ENCODE assay signal across 19 cellular contexts in genomic region chr14:45118594-45118993, GRCh38. TPM values are rescaled to one million over a fixed set of nuclear protein-coding genes. Genes with fewer than 3 reads are reported as not detected.
DNase-seq lines count a peak whose midpoint lies in the region; ATAC-seq and TF ChIP-seq lines count a peak whose summit lies in the region.
"Had no signal": no experiment of that assay in that cellular context is flagged by ENCODE, and none has a peak within 500 bp of the region (broad histone marks: within the 10 kb centered on the region; RNA-seq: fewer than 3 reads in every experiment).

No MANE protein-coding gene starts in this region.

- CTCF ChIA-PET in activated naive CD4-positive, alpha-beta T cell treated with anti-CD3 and anti-CD28 coated beads for 36 hours (lab: Charles Lee), result interaction anchor here (1.9 kb wide), 1 partner anchor 12 kb away, joined by 6 read pairs; no protein-coding TSS in a partner anchor

- no peak overlapping the region for H3K4me3 Mint-ChIP-seq in activated naive CD4-positive, alpha-beta T cell treated with anti-CD3 and anti-CD28 coated beads, Interleukin-2, amount 50 U/mL, for 24 hours
- H3K4me3 Mint-ChIP-seq in activated naive CD4-positive, alpha-beta T cell treated with anti-CD3 and anti-CD28 coated beads for 36 hours, result no peak overlapping the region
- no peak overlapping the region for H3K4me3 Mint-ChIP-seq in neural progenitor cell
- H3K4me3 Mint-ChIP-seq: B cell; CD14-positive monocyte; CD4-positive, alpha-beta T cell; CD8-positive, alpha-beta memory T cell; GM23338; H9 had no signal

- H3K4me3 ChIP-seq in LNCaP clone FGC (ENCODE audit: low read depth, low read length), result no peak overlapping the region
- no peak overlapping the region for H3K4me3 ChIP-seq in neural progenitor cell
- H3K4me3 ChIP-seq: BLaER1, GM12878, GM23338 had no signal

- H3K36me3 ChIP-seq in neural progenitor cell, result peaks cover 67% of the 10 kb centered on the region

- no peak overlapping the region for H3K9ac ChIP-seq in neural progenitor cell
- H3K9ac ChIP-seq: BLaER1 had no signal

- peaks cover 36% of the 10 kb centered on the region for H3F3A ChIP-seq in neural progenitor cell (ENCODE audit: low read depth)

- H2AFZ ChIP-seq in neural progenitor cell (replicated peaks), result no peak overlapping the region
- H2AFZ ChIP-seq: GM23338 had no signal

- H3K79me2 ChIP-seq in neural progenitor cell (ENCODE audit: low read depth), result no peaks in the 10 kb centered on the region

- DNase-seq in activated naive CD4-positive, alpha-beta T cell treated with anti-CD3 and anti-CD28 coated beads for 36 hours, result no peak
- DNase-seq in LNCaP clone FGC (ENCODE audit: low read depth) (peak; percentile 88), neural progenitor cell (ENCODE audit: low spot score) (no peak), UCSD-AML1 (lab: John Stamatoyannopoulos, UW; ENCODE audit: unreplicated experiment) (no peak)
- DNase-seq: CD4-positive, alpha-beta T cell; CD8-positive, alpha-beta memory T cell; DMS 273 treated with DMSO at 0.1 percent for 48 hours; DMS79; EL; GDM1; H9 had no signal

- H3K4me1 ChIP-seq in neural progenitor cell, result no peaks in the 10 kb centered on the region
- H3K4me1 ChIP-seq: BLaER1 had no signal

- H3K4me2 ChIP-seq in neural progenitor cell, result no peak overlapping the region
- H3K4me2 ChIP-seq: BLaER1, GM23338 had no signal

- H3K27ac Mint-ChIP-seq in activated naive CD4-positive, alpha-beta T cell treated with anti-CD3 and anti-CD28 coated beads, Interleukin-2, amount 50 U/mL, for 24 hours, result peak overlapping the region; percentile 12
- H3K27ac Mint-ChIP-seq in activated naive CD4-positive, alpha-beta T cell treated with anti-CD3 and anti-CD28 coated beads for 36 hours, result no peak overlapping the region
- H3K27ac Mint-ChIP-seq in neural progenitor cell, result no peak overlapping the region
- H3K27ac Mint-ChIP-seq: B cell; CD4-positive, alpha-beta T cell; GM23338; H9 had no signal

- no peak for ATAC-seq in HG03159 (IDR thresholded peaks at IDR 0.05; ENCODE audit: unreplicated experiment)
- ATAC-seq: GM12878, GM23338, HCT116 had no signal

- peaks cover 16% of the 10 kb centered on the region for H3K4me1 Mint-ChIP-seq in activated naive CD4-positive, alpha-beta T cell treated with anti-CD3 and anti-CD28 coated beads, Interleukin-2, amount 50 U/mL, for 24 hours
- peaks cover 14% of the 10 kb centered on the region for H3K4me1 Mint-ChIP-seq in activated naive CD4-positive, alpha-beta T cell treated with anti-CD3 and anti-CD28 coated beads for 36 hours (ENCODE audit: low read depth)
- H3K4me1 Mint-ChIP-seq in neural progenitor cell, result no peaks in the 10 kb centered on the region
- H3K4me1 Mint-ChIP-seq: B cell, CD14-positive monocyte, GM23338, H9 had no signal

- H3K9me3 ChIP-seq in neural progenitor cell (ENCODE audit: low read depth), result no peaks in the 10 kb centered on the region
- H3K9me3 ChIP-seq: BLaER1 had no signal

- H3K36me3 Mint-ChIP-seq in activated naive CD4-positive, alpha-beta T cell treated with anti-CD3 and anti-CD28 coated beads, Interleukin-2, amount 50 U/mL, for 24 hours, result peaks cover 12% of the 10 kb centered on the region
- H3K36me3 Mint-ChIP-seq in activated naive CD4-positive, alpha-beta T cell treated with anti-CD3 and anti-CD28 coated beads for 36 hours (ENCODE audit: low read depth), result peaks cover 33% of the 10 kb centered on the region
- H3K36me3 Mint-ChIP-seq in neural progenitor cell, result peaks cover 31% of the 10 kb centered on the region

- H3K27ac ChIP-seq in neural progenitor cell, result peak overlapping the region; percentile 5
- H3K27ac ChIP-seq: BLaER1 had no signal

- no peak for TF ChIP-seq CTCF in LNCaP clone FGC (IDR thresholded peaks at IDR 0.05; ENCODE audit: control insufficient read depth, extremely low read depth, insufficient read depth)
- no peak for TF ChIP-seq CTCF in neural progenitor cell (IDR thresholded peaks at IDR 0.05)

- H3K27me3 ChIP-seq in neural progenitor cell, result no peaks in the 10 kb centered on the region
- H3K27me3 ChIP-seq: BLaER1 had no signal

- no peaks in the 10 kb centered on the region for H3K9me3 Mint-ChIP-seq in activated naive CD4-positive, alpha-beta T cell treated with anti-CD3 and anti-CD28 coated beads, Interleukin-2, amount 50 U/mL, for 24 hours
- H3K9me3 Mint-ChIP-seq in activated naive CD4-positive, alpha-beta T cell treated with anti-CD3 and anti-CD28 coated beads for 36 hours, result no peaks in the 10 kb centered on the region
- no peaks in the 10 kb centered on the region for H3K9me3 Mint-ChIP-seq in neural progenitor cell
- H3K9me3 Mint-ChIP-seq: CD14-positive monocyte; CD4-positive, alpha-beta T cell; CD8-positive, alpha-beta memory T cell; GM23338; H9 had no signal

- peaks cover 17% of the 10 kb centered on the region for H4K20me1 ChIP-seq in neural progenitor cell (ENCODE audit: low read depth)
- H4K20me1 ChIP-seq: BLaER1 had no signal

- intact Hi-C loops in activated naive CD4-positive, alpha-beta T cell treated with anti-CD3 and anti-CD28 coated beads for 36 hours (cut with micrococcal nuclease), result no loop called here

- no peaks in the 10 kb centered on the region for H3K27me3 Mint-ChIP-seq in activated naive CD4-positive, alpha-beta T cell treated with anti-CD3 and anti-CD28 coated beads, Interleukin-2, amount 50 U/mL, for 24 hours
- H3K27me3 Mint-ChIP-seq in activated naive CD4-positive, alpha-beta T cell treated with anti-CD3 and anti-CD28 coated beads for 36 hours (ENCODE audit: low read depth), result no peaks in the 10 kb centered on the region
- H3K27me3 Mint-ChIP-seq in neural progenitor cell (ENCODE audit: insufficient read depth, low read depth), result no peaks in the 10 kb centered on the region
- H3K27me3 Mint-ChIP-seq: B cell; CD4-positive, alpha-beta T cell; CD8-positive, alpha-beta memory T cell had no signal

RNA-seq across cellular contexts. Expression of gene FKBP3, which starts 15.7 kb away (rescaled TPM):
- 10 to 100 TPM; 47.6 to 50.8 TPM for total RNA-seq in activated naive CD4-positive, alpha-beta T cell treated with anti-CD3 and anti-CD28 coated beads for 36 hours
- 149 and 209 TPM in 2 replicates for total RNA-seq in neural progenitor cell (ENCODE audit: low replicate concordance)

RNA-seq across cellular contexts. Expression of gene FANCM, which starts 17.1 kb away (rescaled TPM):
- total RNA-seq in activated naive CD4-positive, alpha-beta T cell treated with anti-CD3 and anti-CD28 coated beads for 36 hours, result 10 to 100 TPM; 15.3 to 16.3 TPM
- total RNA-seq in neural progenitor cell (ENCODE audit: low replicate concordance), result 18.6 and 29.4 TPM in 2 replicates

RNA-seq across cellular contexts. Expression of gene PRPF39, which starts 34.7 kb away (rescaled TPM):
- 10 to 100 TPM; 32.0 to 35.6 TPM for total RNA-seq in activated naive CD4-positive, alpha-beta T cell treated with anti-CD3 and anti-CD28 coated beads for 36 hours
- total RNA-seq in neural progenitor cell (ENCODE audit: low replicate concordance), result 48.2 and 97.2 TPM in 2 replicates
